1 cellular context compared by ENCODE assay signal in genomic region chr3:138914870-138915502, GRCh38.
TF ChIP-seq lines count a peak whose summit lies in the region.

No MANE protein-coding gene starts in this region.

TF ChIP-seq in K562, 482 proteins besides CTCF, POLR2A, EP300 and RAD21 (continued from another document):
- TF ChIP-seq ZNF518B (CRISPR knock-in tag; IDR thresholded peaks at IDR 0.05), result no peak
- TF ChIP-seq HOMEZ (CRISPR knock-in tag; IDR thresholded peaks at IDR 0.05), result no peak
- TF ChIP-seq CREB1 (IDR thresholded peaks at IDR 0.05), result no peak
- TF ChIP-seq CREB1 (CRISPR knock-in tag; IDR thresholded peaks at IDR 0.05), result no peak
- TF ChIP-seq ZNF318 (IDR thresholded peaks at IDR 0.05; ENCODE audit: borderline replicate concordance in 1 of 2, low read depth in 1 of 2), result no peak
- TF ChIP-seq FOXK2 (conservative IDR thresholded peaks at IDR 0.05 in 1 of 2, IDR thresholded peaks at IDR 0.05 in 1 of 2; ENCODE audit: low read depth in 2 of 2), result 0 out of 4 replicates have a peak, but pooled peaks of 1 of the 2 experiments have one; percentile 28
- no peak for TF ChIP-seq ZNF197 (CRISPR knock-in tag; IDR thresholded peaks at IDR 0.05; ENCODE audit: low read depth)
- TF ChIP-seq FOXK1 (CRISPR knock-in tag; IDR thresholded peaks at IDR 0.05; ENCODE audit: borderline replicate concordance), result no peak
- TF ChIP-seq HDAC2 (IDR thresholded peaks at IDR 0.05), result 0 out of 2 replicates have a peak, but pooled peaks have one; percentile 32
- TF ChIP-seq PHTF2 (CRISPR knock-in tag; IDR thresholded peaks at IDR 0.05), result no peak
TF ChIP-seq in K562: peak in this region for 62.
